24 cellular contexts compared by ENCODE assay signal in genomic region chr2:179532890-179533289, GRCh38.
A peak's percentile ranks its signal among the peaks of the same experiment; 100 is the strongest.
DNase-seq lines count a peak whose midpoint lies in the region; ATAC-seq, FAIRE-seq and TF ChIP-seq lines count a peak whose summit lies in the region.
"Had no signal": no experiment of that assay in that cellular context is flagged by ENCODE, and none has a peak within 500 bp of the region (broad histone marks: within the 10 kb centered on the region; RNA-seq: fewer than 3 reads in every experiment).

No MANE protein-coding gene starts in this region.

- no peak overlapping the region for H3K4me3 Mint-ChIP-seq in T-helper 17 cell
- H3K4me3 Mint-ChIP-seq: activated CD8-positive, alpha-beta T cell treated with anti-CD3 and anti-CD28 coated beads, Interleukin-2, amount 10 ng/mL, durations not matched to agents 7 days and 5 days; HFFc6; immature natural killer cell; stimulated activated naive CD8-positive, alpha-beta T cell treated with anti-CD3 and anti-CD28 coated beads, Interleukin-15, amount 100 ng/mL, for 72 hours had no signal

- H2BK120ac ChIP-seq in neuronal stem cell (ENCODE audit: low read depth, low read length): no peak overlapping the region

- H2AK5ac ChIP-seq in neuronal stem cell (ENCODE audit: low read depth, low read length): no peak overlapping the region

- no peaks in the 10 kb centered on the region for H3K27me3 ChIP-seq in neuronal stem cell (ENCODE audit: control insufficient read depth in 3 of 3, insufficient read depth in 3 of 3, low read depth in 1 of 3, low read length in 3 of 3)
- H3K27me3 ChIP-seq: cardiac muscle cell, tibial artery had no signal

- no peak overlapping the region for H3K9ac ChIP-seq in neuronal stem cell (ENCODE audit: low read depth, low read length, poor library complexity)

- H2BK5ac ChIP-seq in neuronal stem cell (ENCODE audit: low read length): no peak overlapping the region

- H4K8ac ChIP-seq in neuronal stem cell (ENCODE audit: low read depth, low read length): no peak overlapping the region

- H3K27ac ChIP-seq in neuronal stem cell (replicated peaks; ENCODE audit: low read length): no peak overlapping the region
- H3K27ac ChIP-seq: cardiac muscle cell, tibial artery had no signal

- H2BK15ac ChIP-seq in neuronal stem cell (ENCODE audit: low read length): no peak overlapping the region

- no peak overlapping the region for H4K91ac ChIP-seq in neuronal stem cell (ENCODE audit: low read depth, low read length, poor library complexity)

- H3K27me3 Mint-ChIP-seq in T-helper 17 cell: no peaks in the 10 kb centered on the region
- H3K27me3 Mint-ChIP-seq: stimulated activated naive CD8-positive, alpha-beta T cell treated with anti-CD3 and anti-CD28 coated beads, Interleukin-15, amount 100 ng/mL, for 72 hours had no signal

- no peaks in the 10 kb centered on the region for H3K9me3 ChIP-seq in neuronal stem cell (replicated peaks in 1 of 2; ENCODE audit: control insufficient read depth in 2 of 2, insufficient read depth in 1 of 2, low read depth in 1 of 2, low read length in 2 of 2)
- H3K9me3 ChIP-seq in T-helper 17 cell (ENCODE audit: control insufficient read depth, low read length, poor library complexity, severe bottlenecking): no peaks in the 10 kb centered on the region
- H3K9me3 ChIP-seq: tibial artery had no signal

- no CpG with 5 or more reads among the region's 2 CpGs for WGBS in neuronal stem cell (ENCODE audit: extremely low coverage in 2 of 2, insufficient read length in 2 of 2, insufficient replicate concordance in 1 of 2), 2 donors

- H3K36me3 ChIP-seq in neuronal stem cell (replicated peaks in 1 of 2; ENCODE audit: control insufficient read depth in 2 of 2, insufficient read depth in 2 of 2, low read length in 2 of 2): no peaks in the 10 kb centered on the region
- H3K36me3 ChIP-seq: cardiac muscle cell, tibial artery had no signal

- peak; percentile 6 for DNase-seq in HuH-7 (ENCODE audit: low spot score)
- peak; percentile 97 for DNase-seq in NCI-H2227 (lab: John Stamatoyannopoulos, UW; ENCODE audit: unreplicated experiment)
- peak; percentile 48 for DNase-seq in fibroblast of the aortic adventitia (ENCODE audit: low read depth)
- no peak for DNase-seq in neuronal stem cell (ENCODE audit: low spot score)
- DNase-seq in GM12891 (ENCODE audit: insufficient read length, low spot score): no peak
- no peak for DNase-seq in T-helper 17 cell
- DNase-seq: activated CD8-positive, alpha-beta T cell treated with anti-CD3 and anti-CD28 coated beads, Interleukin-2, amount 10 ng/mL, durations not matched to agents 7 days and 5 days; activated naive CD4-positive, alpha-beta T cell; activated T-cell treated with anti-CD3 and anti-CD28 coated beads, Interleukin-2, amount 50 U/mL, for 1 hour; amniotic stem cell; cortex of kidney; DMS79; HFFc6; immature natural killer cell; NCI-H1092; NCI-H2171; NCI-H748 treated with DMSO at 0.1 percent for 48 hours; stimulated activated CD4-positive, alpha-beta T cell treated with anti-CD3 and anti-CD28 coated beads, Interleukin-4, amount 100 ng/mL, for 4 hours; stimulated activated naive CD8-positive, alpha-beta T cell treated with anti-CD3 and anti-CD28 coated beads, Interleukin-15, amount 100 ng/mL, for 72 hours; T1000; tibial artery had no signal

- FAIRE-seq in GM12891 (lab: Jason Lieb, UNC): no peak
- FAIRE-seq: endometrium had no signal

- TF ChIP-seq CTCF in fibroblast of the aortic adventitia (IDR thresholded peaks at IDR 0.05; ENCODE audit: insufficient read depth, low read length): no peak

- no peak overlapping the region for H3K14ac ChIP-seq in neuronal stem cell (ENCODE audit: low read length)

- no peak overlapping the region for H3K27ac Mint-ChIP-seq in T-helper 17 cell
- H3K27ac Mint-ChIP-seq: activated CD8-positive, alpha-beta T cell treated with anti-CD3 and anti-CD28 coated beads, Interleukin-2, amount 10 ng/mL, durations not matched to agents 7 days and 5 days; HFFc6; immature natural killer cell; stimulated activated naive CD8-positive, alpha-beta T cell treated with anti-CD3 and anti-CD28 coated beads, Interleukin-15, amount 100 ng/mL, for 72 hours had no signal

- H3K4me1 ChIP-seq in neuronal stem cell (ENCODE audit: control insufficient read depth in 2 of 2, insufficient read depth in 1 of 2, low read depth in 1 of 2, low read length in 2 of 2): peaks cover 6 to 8% of the 10 kb centered on the region in 2 donors

- H3K4me2 ChIP-seq in neuronal stem cell (ENCODE audit: insufficient read depth, low read length, poor library complexity, severe bottlenecking): no peak overlapping the region

- no peaks in the 10 kb centered on the region for H3K36me3 Mint-ChIP-seq in T-helper 17 cell (ENCODE audit: low read depth)
- H3K36me3 Mint-ChIP-seq: immature natural killer cell had no signal

- H2AFZ ChIP-seq in neuronal stem cell (ENCODE audit: low read length): peak overlapping the region; percentile 82

- no peaks in the 10 kb centered on the region for H3K79me1 ChIP-seq in neuronal stem cell (ENCODE audit: low read depth, low read length)

- no peak overlapping the region for H2BK12ac ChIP-seq in neuronal stem cell (ENCODE audit: low read length)

- no peak for TF ChIP-seq POLR2A in GM12891 (IDR thresholded peaks at IDR 0.05; ENCODE audit: low read depth, low read length)

- H3K18ac ChIP-seq in neuronal stem cell (ENCODE audit: low read length): no peak overlapping the region

- H3K4me1 Mint-ChIP-seq in T-helper 17 cell: no peaks in the 10 kb centered on the region
- H3K4me1 Mint-ChIP-seq: immature natural killer cell; stimulated activated naive CD8-positive, alpha-beta T cell treated with anti-CD3 and anti-CD28 coated beads, Interleukin-15, amount 100 ng/mL, for 72 hours had no signal

- H3K4me3 ChIP-seq in fibroblast of the aortic adventitia (ENCODE audit: low read depth, low read length): no peak overlapping the region
- no peak overlapping the region for H3K4me3 ChIP-seq in neuronal stem cell (ENCODE audit: low read length in 2 of 2)
- H3K4me3 ChIP-seq: cardiac muscle cell, tibial artery had no signal

- no peak overlapping the region for H3K4ac ChIP-seq in neuronal stem cell (ENCODE audit: low read length)

- H3K23ac ChIP-seq in neuronal stem cell (ENCODE audit: low read depth, low read length, poor library complexity): no peak overlapping the region

- ATAC-seq in GM21360 (IDR thresholded peaks at IDR 0.05; ENCODE audit: unreplicated experiment) (no peak), T-helper 17 cell (no peak)
- ATAC-seq: activated CD8-positive, alpha-beta T cell treated with anti-CD3 and anti-CD28 coated beads, Interleukin-2, amount 10 ng/mL, durations not matched to agents 7 days and 5 days; stimulated activated naive CD8-positive, alpha-beta T cell treated with anti-CD3 and anti-CD28 coated beads, Interleukin-15, amount 100 ng/mL, for 72 hours had no signal

TF ChIP-seq in GM12891, 5 proteins besides CTCF, POLR2A, EP300 and RAD21:
- TF ChIP-seq POU2F2 (IDR thresholded peaks at IDR 0.05; ENCODE audit: low read depth, low read length) (no peak), PAX5 (IDR thresholded peaks at IDR 0.05; ENCODE audit: insufficient read depth, low read length, severe bottlenecking) (no peak), TAF1 (IDR thresholded peaks at IDR 0.05; ENCODE audit: low read depth, low read length) (no peak), SPI1 (IDR thresholded peaks at IDR 0.05; ENCODE audit: low read depth, low read length) (no peak), POLR2AphosphoS5 (IDR thresholded peaks at IDR 0.05; ENCODE audit: low read depth, low read length) (no peak)

Comparison
In these comparisons a context has a peak if more than half of its experiments do, and no peak if none do; other contexts are left out.
1. DNase-seq: peak in HuH-7 (single experiment), NCI-H2227 (single experiment) and fibroblast of the aortic adventitia (single experiment); none in neuronal stem cell (single experiment), GM12891 (single experiment) and T-helper 17 cell (0 of 3).